Comparison of ENCODE assay signal across 13 cellular contexts in the genomic region with DNA sequence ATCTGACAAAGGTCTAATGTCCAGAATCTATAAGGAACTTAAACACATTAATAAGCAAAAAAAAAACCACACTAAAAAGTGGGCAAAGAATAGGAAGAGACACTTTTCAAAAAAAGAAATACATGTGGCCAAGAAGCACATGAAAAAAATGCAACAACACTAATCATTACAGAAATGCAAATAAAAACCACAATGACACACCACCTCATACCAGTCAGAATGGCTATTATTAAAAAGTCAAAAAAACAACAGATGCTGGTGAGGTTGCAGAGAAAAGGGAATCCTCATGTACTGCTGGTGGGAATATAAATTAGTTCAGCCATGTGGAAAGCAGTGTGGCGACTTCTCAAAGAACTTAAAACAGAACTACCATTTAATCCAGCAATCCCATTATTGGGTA.
DNase-seq lines count a peak whose midpoint lies in the region; ATAC-seq and TF ChIP-seq lines count a peak whose summit lies in the region.
"Had no signal": no experiment of that assay in that cellular context is flagged by ENCODE, and none has a peak within 500 bp of the region (broad histone marks: within the 10 kb centered on the region; RNA-seq: fewer than 3 reads in every experiment).

No MANE protein-coding gene starts in this region.

- H3K9me3 ChIP-seq in hepatocyte (ENCODE audit: low read depth), result no peaks in the 10 kb centered on the region

- WGBS in hepatocyte (ENCODE audit: low lambda C conversion rate, missing lambda C conversion rate), result 95% methylated on average over 1 of the region's 1 CpG

- peak; percentile 56 for DNase-seq in fibroblast of villous mesenchyme (ENCODE audit: low read depth)
- no peak for DNase-seq in islet precursor cell
- DNase-seq in hepatocyte (ENCODE audit: low spot score), result no peak
- DNase-seq: CD8-positive, alpha-beta memory T cell; effector CD4-positive, alpha-beta T cell; Kasumi-1; NCI-H2171 treated with DMSO at 0.1 percent for 48 hours; PC-9; right cardiac atrium had no signal

- H3K36me3 ChIP-seq in hepatocyte (replicated peaks; ENCODE audit: insufficient read depth, low read depth), result no peaks in the 10 kb centered on the region

- H3K9me2 ChIP-seq in hepatocyte (replicated peaks; ENCODE audit: insufficient read depth), result no peaks in the 10 kb centered on the region

- H3K4me3 ChIP-seq in fibroblast of villous mesenchyme (ENCODE audit: low read depth, low read length) (no peak overlapping the region), hepatocyte (no peak overlapping the region)
- H3K4me3 ChIP-seq: PC-9 had no signal

- no peak for TF ChIP-seq CTCF in fibroblast of villous mesenchyme (IDR thresholded peaks at IDR 0.05; ENCODE audit: insufficient read depth, low read depth, low read length)
- TF ChIP-seq CTCF in hepatocyte (IDR thresholded peaks at IDR 0.05; ENCODE audit: poor library complexity), result no peak

- H3K4me2 ChIP-seq in hepatocyte, result no peak overlapping the region
- H3K4me2 ChIP-seq: PC-9 had no signal

- no peak overlapping the region for H3K27ac ChIP-seq in hepatocyte
- H3K27ac ChIP-seq: PC-9 had no signal

- no peak overlapping the region for H2AFZ ChIP-seq in hepatocyte
- H2AFZ ChIP-seq: PC-9 had no signal

- no peaks in the 10 kb centered on the region for H4K20me1 ChIP-seq in hepatocyte (ENCODE audit: insufficient read depth, poor library complexity, severe bottlenecking)

- H3K27me3 ChIP-seq in hepatocyte, result no peaks in the 10 kb centered on the region

- ATAC-seq in GM18867 (IDR thresholded peaks at IDR 0.05; ENCODE audit: unreplicated experiment) (peak; percentile 50), GM21723 (IDR thresholded peaks at IDR 0.05; ENCODE audit: unreplicated experiment) (peak; percentile 37), HG03442 (IDR thresholded peaks at IDR 0.05; ENCODE audit: unreplicated experiment) (peak; percentile 54), GM21786 (IDR thresholded peaks at IDR 0.05; ENCODE audit: unreplicated experiment) (no peak)
- ATAC-seq: right cardiac atrium had no signal

- H3K79me2 ChIP-seq in hepatocyte, result no peaks in the 10 kb centered on the region

- no peaks in the 10 kb centered on the region for H3K4me1 ChIP-seq in hepatocyte (ENCODE audit: insufficient read depth)
